8 cellular contexts compared by ENCODE assay signal in the genomic region with DNA sequence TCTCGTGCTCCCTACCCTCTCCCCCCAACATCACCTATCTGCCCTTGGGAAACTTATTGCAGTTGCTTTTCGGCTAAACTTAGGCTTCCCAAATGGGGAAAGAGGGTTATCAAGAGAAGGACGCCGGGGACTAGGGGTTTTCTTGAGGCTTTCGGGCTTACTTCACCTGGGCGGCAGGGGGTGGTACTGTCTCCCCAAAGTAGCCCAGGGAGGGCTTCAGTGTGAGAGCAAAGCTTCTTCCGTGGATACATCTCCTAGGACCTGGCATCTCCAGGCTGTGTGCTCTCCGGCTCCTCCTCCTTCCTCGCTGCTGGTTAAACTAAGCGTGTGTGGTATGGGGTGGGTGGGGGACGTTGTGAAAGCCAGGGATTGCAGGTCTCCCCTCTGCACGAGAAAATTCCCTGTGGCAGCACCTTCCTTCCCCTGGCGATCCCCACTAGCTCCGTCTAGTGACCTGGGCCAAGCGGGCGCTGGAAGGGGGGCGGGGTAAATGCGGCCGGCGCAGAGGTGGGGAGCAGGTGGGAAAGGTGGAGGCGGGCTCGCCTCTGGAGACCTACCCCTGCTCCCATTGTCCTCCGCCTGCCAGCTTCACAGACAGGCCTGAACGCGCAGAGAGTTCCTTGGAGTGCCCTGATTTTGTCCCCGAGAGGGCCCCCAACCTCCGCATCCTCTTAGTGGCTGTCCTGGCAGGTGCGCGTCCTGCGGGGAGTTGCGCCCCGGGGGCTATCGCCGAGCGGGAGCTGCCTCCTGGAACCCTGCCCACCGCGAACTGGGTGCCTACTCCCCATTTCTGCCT. TPM values are rescaled to one million over a fixed set of nuclear protein-coding genes. Genes with fewer than 3 reads are reported as not detected.
A peak's percentile ranks its signal among the peaks of the same experiment; 100 is the strongest.
DNase-seq lines count a peak whose midpoint lies in the region; ATAC-seq and TF ChIP-seq lines count a peak whose summit lies in the region.

No MANE protein-coding gene starts in this region.

- H3K4me2 ChIP-seq in neuronal stem cell (ENCODE audit: insufficient read depth, low read length, poor library complexity, severe bottlenecking): peak overlapping the region; percentile 75

- peak overlapping the region; percentile 32 for H3K4me3 Mint-ChIP-seq in T-helper 2 cell treated with Interferon-gamma antibody and Interleukin-4, amounts not matched to agents 5 μg/mL and 100 μg/mL, for 36 hours

- H3K79me1 ChIP-seq in neuronal stem cell (ENCODE audit: low read depth, low read length): peaks cover 5% of the 10 kb centered on the region

- peak overlapping the region; percentile 83 for H3K4me3 ChIP-seq in SJCRH30
- H3K4me3 ChIP-seq in fibroblast of villous mesenchyme (ENCODE audit: low read depth, low read length): peak overlapping the region; percentile 78
- peak overlapping the region; percentile 65 to 91 for H3K4me3 ChIP-seq in neuronal stem cell (ENCODE audit: low read length in 2 of 2)

- no peak overlapping the region for H2AK5ac ChIP-seq in neuronal stem cell (ENCODE audit: low read depth, low read length)

- H3K9me3 Mint-ChIP-seq in T-helper 2 cell treated with Interferon-gamma antibody and Interleukin-4, amounts not matched to agents 5 μg/mL and 100 μg/mL, for 36 hours: no peaks in the 10 kb centered on the region

- no CpG with 5 or more reads among the region's 37 CpGs for WGBS in neuronal stem cell (ENCODE audit: extremely low coverage in 2 of 2, insufficient read length in 2 of 2, insufficient replicate concordance in 1 of 2), 2 donors

- no peak for DNase-seq in T-helper 2 cell treated with Interferon-gamma antibody and Interleukin-4, amounts not matched to agents 5 μg/mL and 100 μg/mL, for 36 hours (ENCODE audit: low spot score)
- DNase-seq in T-helper 2 cell: no peak
- peak; percentile 26 to 61 for DNase-seq in SJCRH30
- DNase-seq in fibroblast of villous mesenchyme (ENCODE audit: low read depth): no peak
- DNase-seq in neuronal stem cell (ENCODE audit: low spot score): peak; percentile 39
- DNase-seq in stimulated activated naive CD4-positive, alpha-beta T cell (lab: John Stamatoyannopoulos, UW): no peak
- DNase-seq in NCI-H2171 (lab: John Stamatoyannopoulos, UW): no peak

- no peak overlapping the region for H4K91ac ChIP-seq in neuronal stem cell (ENCODE audit: low read depth, low read length, poor library complexity)

- ATAC-seq in HG02938 (IDR thresholded peaks at IDR 0.05; ENCODE audit: unreplicated experiment): no peak

- H2BK12ac ChIP-seq in neuronal stem cell (ENCODE audit: low read length): no peak overlapping the region

- peak overlapping the region; percentile 96 for H3K18ac ChIP-seq in neuronal stem cell (ENCODE audit: low read length)

- H3K27ac Mint-ChIP-seq in T-helper 2 cell treated with Interferon-gamma antibody and Interleukin-4, amounts not matched to agents 5 μg/mL and 100 μg/mL, for 36 hours: no peak overlapping the region

- H2BK5ac ChIP-seq in neuronal stem cell (ENCODE audit: low read length): peak overlapping the region; percentile 100

- peak overlapping the region; percentile 99 for H2AFZ ChIP-seq in neuronal stem cell (ENCODE audit: low read length)

- no peaks in the 10 kb centered on the region; the same call in 1 of the 2 replicates for H3K4me1 ChIP-seq in SJCRH30
- peaks cover 0 to 2% of the 10 kb centered on the region in 2 donors for H3K4me1 ChIP-seq in neuronal stem cell (ENCODE audit: control insufficient read depth in 2 of 2, insufficient read depth in 1 of 2, low read depth in 1 of 2, low read length in 2 of 2)

- H3K4ac ChIP-seq in neuronal stem cell (ENCODE audit: low read length): no peak overlapping the region

- TF ChIP-seq CTCF in fibroblast of villous mesenchyme (IDR thresholded peaks at IDR 0.05; ENCODE audit: insufficient read depth, low read depth, low read length): no peak

- H4K8ac ChIP-seq in neuronal stem cell (ENCODE audit: low read depth, low read length): no peak overlapping the region

- H3K14ac ChIP-seq in neuronal stem cell (ENCODE audit: low read length): peak overlapping the region; percentile 83

- H3K27ac ChIP-seq in SJCRH30 (peak overlapping the region; percentile 55; the same call in 1 of the 2 replicates), neuronal stem cell (replicated peaks; ENCODE audit: low read length) (peak overlapping the region; percentile 96)

- peak overlapping the region; percentile 45 for H2BK15ac ChIP-seq in neuronal stem cell (ENCODE audit: low read length)

- H2BK120ac ChIP-seq in neuronal stem cell (ENCODE audit: low read depth, low read length): no peak overlapping the region

- no peaks in the 10 kb centered on the region for H3K36me3 ChIP-seq in SJCRH30
- H3K36me3 ChIP-seq in neuronal stem cell (replicated peaks in 1 of 2; ENCODE audit: control insufficient read depth in 2 of 2, insufficient read depth in 2 of 2, low read length in 2 of 2): no peaks in the 10 kb centered on the region

- H3K27me3 Mint-ChIP-seq in T-helper 2 cell treated with Interferon-gamma antibody and Interleukin-4, amounts not matched to agents 5 μg/mL and 100 μg/mL, for 36 hours (ENCODE audit: low read depth): peaks cover 41% of the 10 kb centered on the region

- H3K23ac ChIP-seq in neuronal stem cell (ENCODE audit: low read depth, low read length, poor library complexity): no peak overlapping the region

- no peaks in the 10 kb centered on the region for H3K27me3 ChIP-seq in SJCRH30
- H3K27me3 ChIP-seq in neuronal stem cell (ENCODE audit: control insufficient read depth in 3 of 3, insufficient read depth in 3 of 3, low read depth in 1 of 3, low read length in 3 of 3): peaks cover 0 to 53% (median 0%) of the 10 kb centered on the region in 3 experiments

- H3K9me3 ChIP-seq in SJCRH30 (replicated peaks) (no peaks in the 10 kb centered on the region), neuronal stem cell (replicated peaks in 1 of 2; ENCODE audit: control insufficient read depth in 2 of 2, insufficient read depth in 1 of 2, low read depth in 1 of 2, low read length in 2 of 2) (no peaks in the 10 kb centered on the region)

- peak overlapping the region; percentile 93 for H3K9ac ChIP-seq in neuronal stem cell (ENCODE audit: low read depth, low read length, poor library complexity)

- no peaks in the 10 kb centered on the region for H3K36me3 Mint-ChIP-seq in T-helper 2 cell treated with Interferon-gamma antibody and Interleukin-4, amounts not matched to agents 5 μg/mL and 100 μg/mL, for 36 hours (ENCODE audit: low read depth)

- H3K4me1 Mint-ChIP-seq in T-helper 2 cell treated with Interferon-gamma antibody and Interleukin-4, amounts not matched to agents 5 μg/mL and 100 μg/mL, for 36 hours (ENCODE audit: low read depth): no peaks in the 10 kb centered on the region

RNA-seq across cellular contexts. Expression of gene PLXDC2, which starts 1.2 kb away (rescaled TPM):
- total RNA-seq in SJCRH30 (2014; rRNA removed; shearing (Covaris generic)): 10.4 and 11.4 TPM in 2 replicates
- total RNA-seq in fibroblast of villous mesenchyme: 12.6 and 19.0 TPM in 2 replicates
- polyA plus RNA-seq in neuronal stem cell (2013, experiment 1 of 2): 16.4 TPM
- 15.9 TPM for polyA plus RNA-seq in neuronal stem cell (2013, experiment 2 of 2)

Comparison
In these comparisons a context has a peak if more than half of its experiments do, and no peak if none do; other contexts are left out.
1. DNase-seq: peak in SJCRH30 (2 of 2) and neuronal stem cell (single experiment); none in T-helper 2 cell treated with Interferon-gamma antibody and Interleukin-4, amounts not matched to agents 5 μg/mL and 100 μg/mL, for 36 hours (single experiment), T-helper 2 cell (0 of 5), fibroblast of villous mesenchyme (single experiment), stimulated activated naive CD4-positive, alpha-beta T cell (0 of 6) and NCI-H2171 (single experiment).
2. Peak in every context shown above with its lines, with median percentiles within 50 percentile points of each other: H3K4me3 ChIP-seq.